In the genomic region with DNA sequence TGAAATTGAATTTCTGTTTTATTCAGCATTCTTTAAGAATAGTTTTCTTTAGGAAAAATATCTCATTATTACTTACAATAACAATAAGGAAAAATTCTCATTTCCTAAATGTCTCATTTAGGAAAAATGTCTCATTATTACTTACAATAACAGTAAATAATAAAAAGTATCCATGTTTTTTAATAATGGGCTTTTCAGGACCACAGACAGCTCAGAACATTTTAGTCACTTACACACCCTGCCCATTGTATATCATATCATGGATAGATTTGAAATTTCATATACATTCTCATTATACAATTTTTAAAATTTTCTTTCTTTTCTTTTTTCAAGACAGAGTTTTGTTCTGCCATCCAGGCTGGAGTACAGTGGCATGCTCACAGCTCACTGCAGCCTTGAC, we compare ENCODE assay signal across 12 cellular contexts. TPM values are rescaled to one million over a fixed set of nuclear protein-coding genes. Genes with fewer than 3 reads are reported as not detected.
"Had no signal": no experiment of that assay in that cellular context is flagged by ENCODE, and none has a peak within 500 bp of the region (broad histone marks: within the 10 kb centered on the region; RNA-seq: fewer than 3 reads in every experiment).

No MANE protein-coding gene starts in this region.

- DNase-seq: GM23248, H9, HCEC 1CT, IMR-90, Karpas-422, KBM-7 had no signal

- H3K4me3 Mint-ChIP-seq: H9 had no signal

- H3K4me3 ChIP-seq: GM23248 had no signal

- H3K27ac ChIP-seq: GM23248, KMS-11 had no signal

- H3K4me2 ChIP-seq: KMS-11 had no signal

- FAIRE-seq: H1, H54, HTR-8/SVneo had no signal

- H3K9me3 Mint-ChIP-seq: H9 had no signal

- H3K9ac ChIP-seq: GM23248, KMS-11 had no signal

- H2AFZ ChIP-seq: GM23248 had no signal

- H3K27ac Mint-ChIP-seq: H9 had no signal

RNA-seq across cellular contexts. Expression of gene ASCL1, which starts 58.9 kb away (rescaled TPM):
- total RNA-seq: GM23248, H1, H9, HT-29, IMR-90, LHCN-M2 had no signal
- polyA plus RNA-seq: GM23248, IMR-90 had no signal
